Comparison of ENCODE assay signal across 8 cellular contexts in genomic region chr3:196288141-196288460, GRCh38. TPM values are rescaled to one million over a fixed set of nuclear protein-coding genes. Genes with fewer than 3 reads are reported as not detected.
DNase-seq lines count a peak whose midpoint lies in the region; ATAC-seq lines count a peak whose summit lies in the region.

No MANE protein-coding gene starts in this region.

- H3K9ac ChIP-seq in ES-I3 (ENCODE audit: low read depth, low read length) (peak overlapping the region; percentile 78), iPS-20b (ENCODE audit: low read depth, low read length) (peak overlapping the region; percentile 96), subcutaneous abdominal adipose tissue (ENCODE audit: low read length in 5 of 5) (peak overlapping the region; percentile 81 to 100 (median 97))

- H3K36me3 ChIP-seq in ES-I3 (ENCODE audit: insufficient read depth, low read length) (no peaks in the 10 kb centered on the region), iPS-20b (ENCODE audit: insufficient read depth, low read depth, low read length) (no peaks in the 10 kb centered on the region), subcutaneous abdominal adipose tissue (ENCODE audit: control insufficient read depth in 5 of 5, insufficient read depth in 5 of 5, low read length in 5 of 5) (no peaks in the 10 kb centered on the region)

- WGBS in adipose tissue, 3 donors = 1 to 2% (median 2%) methylated on average over 17 of the region's 17 CpGs

- H3K27ac ChIP-seq in adipose tissue (ENCODE audit: low read depth, low read length) (peak overlapping the region; percentile 29), iPS-20b (ENCODE audit: low read length) (peak overlapping the region; percentile 98), subcutaneous abdominal adipose tissue (ENCODE audit: low read depth, low read length) (peak overlapping the region; percentile 96)

- ATAC-seq in GM18502 (IDR thresholded peaks at IDR 0.05; ENCODE audit: poor library complexity, unreplicated experiment) = no peak

- H3K27me3 ChIP-seq in iPS-20b (ENCODE audit: insufficient read depth, low read length) = no peaks in the 10 kb centered on the region
- no peaks in the 10 kb centered on the region for H3K27me3 ChIP-seq in subcutaneous abdominal adipose tissue (ENCODE audit: control insufficient read depth in 5 of 5, insufficient read depth in 4 of 5, low read length in 5 of 5)

- H3K4me1 ChIP-seq in ES-I3 (ENCODE audit: insufficient read depth, low read length) (peaks cover 16% of the 10 kb centered on the region; the same call in 1 of the 2 replicates), iPS-20b (ENCODE audit: insufficient read depth, low read length) (peaks cover 4% of the 10 kb centered on the region), subcutaneous abdominal adipose tissue (ENCODE audit: control insufficient read depth in 5 of 5, insufficient read depth in 5 of 5, low read length in 5 of 5) (peaks cover 0 to 49% (median 44%) of the 10 kb centered on the region in 5 donors)

- DNase-seq in HuH-7.5 (ENCODE audit: low spot score) (peak; percentile 36), SKM-1 (lab: John Stamatoyannopoulos, UW; ENCODE audit: unreplicated experiment) (no peak), HPDE6-E6E7 (ENCODE audit: extremely low spot score) (no peak)

- H3K9me3 ChIP-seq in ES-I3 (ENCODE audit: control insufficient read depth, insufficient read depth, low read length) = no peaks in the 10 kb centered on the region
- no peaks in the 10 kb centered on the region for H3K9me3 ChIP-seq in iPS-20b (ENCODE audit: insufficient read depth, low read depth, low read length)
- no peaks in the 10 kb centered on the region for H3K9me3 ChIP-seq in subcutaneous abdominal adipose tissue (ENCODE audit: control insufficient read depth in 5 of 5, low read length in 5 of 5)

- peak overlapping the region; percentile 98 for H3K4me3 ChIP-seq in iPS-20b (ENCODE audit: low read length)
- H3K4me3 ChIP-seq in subcutaneous abdominal adipose tissue (ENCODE audit: low read depth in 1 of 5, low read length in 5 of 5) = peak overlapping the region; percentile 85 to 99 (median 95)

RNA-seq across cellular contexts. Expression of gene PCYT1A, which starts 0.6 kb away (rescaled TPM):
- 10 to 100 TPM; 12.9 to 39.8 (median 32.3) TPM for polyA plus RNA-seq in adipose tissue

RNA-seq across cellular contexts. Expression of gene DYNLT2B, which starts 29.9 kb away (rescaled TPM):
- 10 to 100 TPM in 1 of 3 donors, 1 to 10 TPM in 2; 6.7 to 13.3 (median 9.3) TPM for polyA plus RNA-seq in adipose tissue

RNA-seq across cellular contexts. Expression of gene TM4SF19, which starts 50.1 kb away (rescaled TPM):
- not detected for polyA plus RNA-seq in adipose tissue

Comparison
In these comparisons a context has a peak if more than half of its experiments do, and no peak if none do; other contexts are left out.
1. H3K27ac ChIP-seq: peak in every context shown above with its lines; median percentile 98 in iPS-20b; 96 in subcutaneous abdominal adipose tissue; 29 in adipose tissue.